10 cellular contexts compared by ENCODE assay signal in the genomic region with DNA sequence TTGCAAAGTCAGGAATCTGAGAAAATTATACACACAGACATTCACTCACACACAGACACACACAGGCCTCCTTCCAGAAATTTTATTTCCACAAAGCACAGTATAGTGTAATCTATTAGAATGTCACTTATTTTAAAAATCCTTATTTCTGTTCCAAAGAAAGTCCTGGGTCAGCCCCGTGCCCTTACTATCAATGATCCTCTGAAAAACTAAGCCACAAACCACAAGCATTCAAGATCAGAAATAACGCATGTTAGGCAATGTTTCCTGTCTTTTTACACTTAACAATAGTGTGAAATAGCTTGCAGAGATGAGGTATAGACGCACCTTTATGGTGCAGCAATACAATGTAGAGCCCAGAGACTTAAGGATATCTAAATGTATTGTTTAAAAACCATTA. TPM values are rescaled to one million over a fixed set of nuclear protein-coding genes. Genes with fewer than 3 reads are reported as not detected.
DNase-seq lines count a peak whose midpoint lies in the region; ATAC-seq and TF ChIP-seq lines count a peak whose summit lies in the region.
"Had no signal": no experiment of that assay in that cellular context is flagged by ENCODE, and none has a peak within 500 bp of the region (broad histone marks: within the 10 kb centered on the region; RNA-seq: fewer than 3 reads in every experiment).

No MANE protein-coding gene starts in this region.

- H3K36me3 Mint-ChIP-seq in endothelial cell (ENCODE audit: low read depth, unreplicated experiment) (peaks cover 8% of the 10 kb centered on the region), nephron (ENCODE audit: low read depth) (peaks cover 4% of the 10 kb centered on the region)
- no peaks in the 10 kb centered on the region for H3K36me3 Mint-ChIP-seq in activated T-helper 1 cell treated with anti-CD3 and anti-CD28 coated beads, Interleukin-12 subunit alpha, Interleukin-12 subunit beta, Interleukin-2, Interleukin-4 antibody, amounts not matched to agents 30 ng/mL and 10 ng/mL and 1 ng/mL, durations not matched to agents 14 hours and 24 hours and 36 hours (ENCODE audit: low read depth)

- TF ChIP-seq CTCF in endothelial cell (IDR thresholded peaks at IDR 0.05; ENCODE audit: unreplicated experiment) = no peak
- TF ChIP-seq CTCF in nephron (IDR thresholded peaks at IDR 0.05; ENCODE audit: unreplicated experiment in 3 of 3) = no peak

- DNase-seq in AML-193 (lab: John Stamatoyannopoulos, UW) = peak; percentile 44 to 62
- peak; percentile 82 for DNase-seq in NCI-H226
- DNase-seq in endothelial cell (ENCODE audit: low spot score) = no peak
- DNase-seq in occipital lobe (lab: John Stamatoyannopoulos, UW) = no peak
- no peak for DNase-seq in activated T-helper 1 cell treated with anti-CD3 and anti-CD28 coated beads, Interleukin-12 subunit alpha, Interleukin-12 subunit beta, Interleukin-2, Interleukin-4 antibody, amounts not matched to agents 30 ng/mL and 10 ng/mL and 1 ng/mL, durations not matched to agents 14 hours and 24 hours and 36 hours (ENCODE audit: low spot score)
- DNase-seq: activated CD8-positive, alpha-beta T cell treated with anti-CD3 and anti-CD28 coated beads for 36 hours; stimulated activated naive CD8-positive, alpha-beta T cell treated with anti-CD3 and anti-CD28 coated beads, Interleukin-15, amount 100 ng/mL, for 72 hours had no signal

- peak overlapping the region; percentile 25 for H3K27ac Mint-ChIP-seq in endothelial cell (ENCODE audit: unreplicated experiment)
- H3K27ac Mint-ChIP-seq in nephron = peak overlapping the region; percentile 58 to 86 (median 72)
- no peak overlapping the region for H3K27ac Mint-ChIP-seq in activated T-helper 1 cell treated with anti-CD3 and anti-CD28 coated beads, Interleukin-12 subunit alpha, Interleukin-12 subunit beta, Interleukin-2, Interleukin-4 antibody, amounts not matched to agents 30 ng/mL and 10 ng/mL and 1 ng/mL, durations not matched to agents 14 hours and 24 hours and 36 hours
- H3K27ac Mint-ChIP-seq: activated CD8-positive, alpha-beta T cell treated with anti-CD3 and anti-CD28 coated beads for 36 hours; stimulated activated naive CD8-positive, alpha-beta T cell treated with anti-CD3 and anti-CD28 coated beads, Interleukin-15, amount 100 ng/mL, for 72 hours had no signal

- H3K4me3 Mint-ChIP-seq in endothelial cell (ENCODE audit: unreplicated experiment) (no peak overlapping the region), nephron (no peak overlapping the region)
- no peak overlapping the region for H3K4me3 Mint-ChIP-seq in activated T-helper 1 cell treated with anti-CD3 and anti-CD28 coated beads, Interleukin-12 subunit alpha, Interleukin-12 subunit beta, Interleukin-2, Interleukin-4 antibody, amounts not matched to agents 30 ng/mL and 10 ng/mL and 1 ng/mL, durations not matched to agents 14 hours and 24 hours and 36 hours
- H3K4me3 Mint-ChIP-seq: activated CD8-positive, alpha-beta T cell treated with anti-CD3 and anti-CD28 coated beads for 36 hours; stimulated activated naive CD8-positive, alpha-beta T cell treated with anti-CD3 and anti-CD28 coated beads, Interleukin-15, amount 100 ng/mL, for 72 hours had no signal

- H3K4me1 Mint-ChIP-seq in endothelial cell (ENCODE audit: unreplicated experiment) = peaks cover 25% of the 10 kb centered on the region
- H3K4me1 Mint-ChIP-seq in nephron = peaks cover 63% of the 10 kb centered on the region
- peaks cover 7% of the 10 kb centered on the region for H3K4me1 Mint-ChIP-seq in activated T-helper 1 cell treated with anti-CD3 and anti-CD28 coated beads, Interleukin-12 subunit alpha, Interleukin-12 subunit beta, Interleukin-2, Interleukin-4 antibody, amounts not matched to agents 30 ng/mL and 10 ng/mL and 1 ng/mL, durations not matched to agents 14 hours and 24 hours and 36 hours (ENCODE audit: low read depth)

- H3K9me3 Mint-ChIP-seq in endothelial cell (ENCODE audit: unreplicated experiment) (no peaks in the 10 kb centered on the region), nephron (no peaks in the 10 kb centered on the region)
- H3K9me3 Mint-ChIP-seq in activated T-helper 1 cell treated with anti-CD3 and anti-CD28 coated beads, Interleukin-12 subunit alpha, Interleukin-12 subunit beta, Interleukin-2, Interleukin-4 antibody, amounts not matched to agents 30 ng/mL and 10 ng/mL and 1 ng/mL, durations not matched to agents 14 hours and 24 hours and 36 hours = no peaks in the 10 kb centered on the region
- H3K9me3 Mint-ChIP-seq: activated CD8-positive, alpha-beta T cell treated with anti-CD3 and anti-CD28 coated beads for 36 hours; stimulated activated naive CD8-positive, alpha-beta T cell treated with anti-CD3 and anti-CD28 coated beads, Interleukin-15, amount 100 ng/mL, for 72 hours had no signal

- no peak for ATAC-seq in HG02870 (IDR thresholded peaks at IDR 0.05; ENCODE audit: unreplicated experiment)
- ATAC-seq in GM21390 (IDR thresholded peaks at IDR 0.05; ENCODE audit: unreplicated experiment) = no peak
- ATAC-seq: activated CD8-positive, alpha-beta T cell treated with anti-CD3 and anti-CD28 coated beads for 36 hours; stimulated activated naive CD8-positive, alpha-beta T cell treated with anti-CD3 and anti-CD28 coated beads, Interleukin-15, amount 100 ng/mL, for 72 hours had no signal

- intact Hi-C loops in activated T-helper 1 cell treated with anti-CD3 and anti-CD28 coated beads, Interleukin-12 subunit alpha, Interleukin-12 subunit beta, Interleukin-2, Interleukin-4 antibody, amounts not matched to agents 30 ng/mL and 10 ng/mL and 1 ng/mL, durations not matched to agents 14 hours and 24 hours and 36 hours (cut with micrococcal nuclease) = no loop called here

- H3K27me3 Mint-ChIP-seq in endothelial cell (ENCODE audit: unreplicated experiment) = peaks cover 2% of the 10 kb centered on the region
- H3K27me3 Mint-ChIP-seq in nephron (ENCODE audit: low read depth) = no peaks in the 10 kb centered on the region
- peaks cover 4% of the 10 kb centered on the region for H3K27me3 Mint-ChIP-seq in activated T-helper 1 cell treated with anti-CD3 and anti-CD28 coated beads, Interleukin-12 subunit alpha, Interleukin-12 subunit beta, Interleukin-2, Interleukin-4 antibody, amounts not matched to agents 30 ng/mL and 10 ng/mL and 1 ng/mL, durations not matched to agents 14 hours and 24 hours and 36 hours (ENCODE audit: insufficient read depth)
- H3K27me3 Mint-ChIP-seq: activated CD8-positive, alpha-beta T cell treated with anti-CD3 and anti-CD28 coated beads for 36 hours; stimulated activated naive CD8-positive, alpha-beta T cell treated with anti-CD3 and anti-CD28 coated beads, Interleukin-15, amount 100 ng/mL, for 72 hours had no signal

RNA-seq across cellular contexts. Expression of a gene that starts 25.8 kb away (rescaled TPM):
- total RNA-seq in endothelial cell (ENCODE audit: unreplicated experiment) = 27.5 TPM
- total RNA-seq in occipital lobe = 11.7 TPM
- total RNA-seq in activated T-helper 1 cell treated with anti-CD3 and anti-CD28 coated beads, Interleukin-12 subunit alpha, Interleukin-12 subunit beta, Interleukin-2, Interleukin-4 antibody, amounts not matched to agents 30 ng/mL and 10 ng/mL and 1 ng/mL, durations not matched to agents 14 hours and 24 hours and 36 hours = 0.91 and 1.1 TPM in 2 replicates

Comparison
In these comparisons a context has a peak if more than half of its experiments do, and no peak if none do; other contexts are left out.
1. DNase-seq: peak in AML-193 (2 of 2) and NCI-H226 (single experiment); none in endothelial cell (single experiment), occipital lobe (single experiment) and activated T-helper 1 cell treated with anti-CD3 and anti-CD28 coated beads, Interleukin-12 subunit alpha, Interleukin-12 subunit beta, Interleukin-2, Interleukin-4 antibody, amounts not matched to agents 30 ng/mL and 10 ng/mL and 1 ng/mL, durations not matched to agents 14 hours and 24 hours and 36 hours (single experiment).